In genomic region chr7:97555845-97556431, GRCh38 we compare ENCODE assay signal across 19 cellular contexts.
DNase-seq lines count a peak whose midpoint lies in the region; FAIRE-seq lines count a peak whose summit lies in the region.
"Had no signal": no experiment of that assay in that cellular context is flagged by ENCODE, and none has a peak within 500 bp of the region (broad histone marks: within the 10 kb centered on the region; RNA-seq: fewer than 3 reads in every experiment).

No MANE protein-coding gene starts in this region.

- H3K27me3 Mint-ChIP-seq in activated T-helper 2 cell treated with anti-CD3 and anti-CD28 coated beads, Interferon-gamma antibody, Interleukin-2, Interleukin-4, amounts not matched to agents 10 μg/mL and 5 μg/mL and 100 μg/mL, durations not matched to agents 14 hours and 24 hours and 36 hours (ENCODE audit: low read depth), result no peaks in the 10 kb centered on the region
- H3K27me3 Mint-ChIP-seq: naive B cell had no signal

- no peak for FAIRE-seq in RCC 7860 (lab: Jason Lieb, UNC)

- H3K9me3 Mint-ChIP-seq in activated T-helper 2 cell treated with anti-CD3 and anti-CD28 coated beads, Interferon-gamma antibody, Interleukin-2, Interleukin-4, amounts not matched to agents 10 μg/mL and 5 μg/mL and 100 μg/mL, durations not matched to agents 14 hours and 24 hours and 36 hours, result peaks cover 9% of the 10 kb centered on the region

- H3K4me1 Mint-ChIP-seq in activated T-helper 2 cell treated with anti-CD3 and anti-CD28 coated beads, Interferon-gamma antibody, Interleukin-2, Interleukin-4, amounts not matched to agents 10 μg/mL and 5 μg/mL and 100 μg/mL, durations not matched to agents 14 hours and 24 hours and 36 hours (ENCODE audit: low read depth), result no peaks in the 10 kb centered on the region
- H3K4me1 Mint-ChIP-seq: naive B cell had no signal

- H3K4me3 Mint-ChIP-seq in activated T-helper 2 cell treated with anti-CD3 and anti-CD28 coated beads, Interferon-gamma antibody, Interleukin-2, Interleukin-4, amounts not matched to agents 10 μg/mL and 5 μg/mL and 100 μg/mL, durations not matched to agents 14 hours and 24 hours and 36 hours (ENCODE audit: low read depth), result no peak overlapping the region
- H3K4me3 Mint-ChIP-seq: naive B cell; T-helper 1 cell treated with Interleukin-12 subunit alpha and Interleukin-12 subunit beta and Interleukin-4 antibody, amounts not matched to agents 30 μg/mL and 1 μg/mL, for 36 hours had no signal

- H3K36me3 Mint-ChIP-seq in activated T-helper 2 cell treated with anti-CD3 and anti-CD28 coated beads, Interferon-gamma antibody, Interleukin-2, Interleukin-4, amounts not matched to agents 10 μg/mL and 5 μg/mL and 100 μg/mL, durations not matched to agents 14 hours and 24 hours and 36 hours (ENCODE audit: low read depth), result no peaks in the 10 kb centered on the region

- H3K27ac Mint-ChIP-seq in activated T-helper 2 cell treated with anti-CD3 and anti-CD28 coated beads, Interferon-gamma antibody, Interleukin-2, Interleukin-4, amounts not matched to agents 10 μg/mL and 5 μg/mL and 100 μg/mL, durations not matched to agents 14 hours and 24 hours and 36 hours, result no peak overlapping the region
- H3K27ac Mint-ChIP-seq: naive B cell; T-helper 1 cell treated with Interleukin-12 subunit alpha and Interleukin-12 subunit beta and Interleukin-4 antibody, amounts not matched to agents 30 μg/mL and 1 μg/mL, for 36 hours had no signal

- peak; percentile 76 for DNase-seq in DMS153 (lab: John Stamatoyannopoulos, UW)
- peak; percentile 89 for DNase-seq in NCI-H1092 (lab: John Stamatoyannopoulos, UW)
- DNase-seq in NCI-H748 treated with DMSO at 0.1 percent for 48 hours (lab: John Stamatoyannopoulos, UW), result peak; percentile 95
- DNase-seq in iPS-NIHi11 (ENCODE audit: low spot score), result peak; percentile 26
- DNase-seq in amniotic stem cell (lab: John Stamatoyannopoulos, UW), result no peak
- no peak for DNase-seq in GM19240 (ENCODE audit: insufficient read length, low spot score)
- no peak for DNase-seq in RCC 7860 (ENCODE audit: low spot score)
- no peak for DNase-seq in activated T-helper 2 cell treated with anti-CD3 and anti-CD28 coated beads, Interferon-gamma antibody, Interleukin-2, Interleukin-4, amounts not matched to agents 10 μg/mL and 5 μg/mL and 100 μg/mL, durations not matched to agents 14 hours and 24 hours and 36 hours (ENCODE audit: low spot score)
- DNase-seq: activated CD4-positive, alpha-beta T cell treated with anti-CD3 and anti-CD28 coated beads for 48 hours; activated T-cell treated with anti-CD3 and anti-CD28 coated beads, Interleukin-2, amount 50 U/mL, for 1 hour; AML-193; cerebellar nuclear complex; DND-41; kidney glomerular epithelial cell; naive B cell; PC-9; stimulated activated CD4-positive, alpha-beta T cell treated with anti-CD3 and anti-CD28 coated beads, Interleukin-4, amount 100 ng/mL, for 24 hours; transverse colon had no signal

- intact Hi-C loops in activated T-helper 2 cell treated with anti-CD3 and anti-CD28 coated beads, Interferon-gamma antibody, Interleukin-2, Interleukin-4, amounts not matched to agents 10 μg/mL and 5 μg/mL and 100 μg/mL, durations not matched to agents 14 hours and 24 hours and 36 hours (cut with micrococcal nuclease), result no loop called here

Comparison
In these comparisons a context has a peak if more than half of its experiments do, and no peak if none do; other contexts are left out.
1. DNase-seq: peak in DMS153 (single experiment), NCI-H1092 (single experiment), NCI-H748 treated with DMSO at 0.1 percent for 48 hours (single experiment) and iPS-NIHi11 (single experiment); none in amniotic stem cell (single experiment), GM19240 (single experiment), RCC 7860 (single experiment) and activated T-helper 2 cell treated with anti-CD3 and anti-CD28 coated beads, Interferon-gamma antibody, Interleukin-2, Interleukin-4, amounts not matched to agents 10 μg/mL and 5 μg/mL and 100 μg/mL, durations not matched to agents 14 hours and 24 hours and 36 hours (single experiment).